10 cellular contexts compared by ENCODE assay signal in the genomic region with DNA sequence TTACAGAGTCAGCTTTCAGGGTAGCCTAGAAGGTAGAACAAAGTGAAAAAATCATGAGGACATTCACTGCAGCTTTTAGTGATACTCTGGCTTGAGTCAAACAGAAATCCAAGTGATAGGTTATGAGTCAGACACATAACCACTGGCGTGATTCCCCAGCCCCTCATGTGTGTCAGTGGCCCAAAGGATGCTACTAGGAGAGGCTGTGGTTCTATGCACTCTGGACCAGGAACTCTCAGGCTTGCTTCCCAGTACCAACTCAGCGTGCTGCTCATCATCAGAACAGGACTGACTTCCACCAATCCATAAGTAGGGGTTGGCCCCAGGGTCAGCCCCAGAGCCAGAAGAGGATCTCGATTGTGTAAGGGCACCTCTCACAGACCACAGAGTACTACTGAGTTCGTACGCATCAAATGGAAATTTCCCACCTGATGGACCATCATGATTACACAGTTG.
DNase-seq lines count a peak whose midpoint lies in the region; ATAC-seq and TF ChIP-seq lines count a peak whose summit lies in the region.
"Had no signal": no experiment of that assay in that cellular context is flagged by ENCODE, and none has a peak within 500 bp of the region (broad histone marks: within the 10 kb centered on the region; RNA-seq: fewer than 3 reads in every experiment).

No MANE protein-coding gene starts in this region.

- no peak overlapping the region for H2AFZ ChIP-seq in osteoblast (ENCODE audit: low read length)

- H3K4me1 ChIP-seq in osteoblast (ENCODE audit: insufficient read depth, low read length) (no peaks in the 10 kb centered on the region), Caco-2 (no peaks in the 10 kb centered on the region)

- no peak overlapping the region for H3K4me3 Mint-ChIP-seq in Caco-2 (ENCODE audit: unreplicated experiment)

- BruUV-seq in Caco-2 (replicated peaks; lab: Mats Ljungman, UMichigan) = no TSS peak

- ATAC-seq in GM18520 (IDR thresholded peaks at IDR 0.05; ENCODE audit: unreplicated experiment) = peak; percentile 60
- peak; percentile 81 for ATAC-seq in GM21737 (IDR thresholded peaks at IDR 0.05; ENCODE audit: unreplicated experiment)

- H3K27me3 Mint-ChIP-seq in Caco-2 (ENCODE audit: insufficient read depth, unreplicated experiment) = no peaks in the 10 kb centered on the region

- peak; percentile 9 for DNase-seq in M059J (ENCODE audit: low read depth)
- DNase-seq in osteoblast (ENCODE audit: insufficient read length, low spot score, missing footprints) = peak; percentile 66
- DNase-seq in HPDE6-E6E7 (ENCODE audit: extremely low spot score) = no peak
- DNase-seq in NOMO-1 treated with dmso at 0.1 percent for 144 hours (lab: John Stamatoyannopoulos, UW; ENCODE audit: unreplicated experiment) = no peak
- no peak for DNase-seq in Caco-2
- DNase-seq in iPS-NIHi7 (ENCODE audit: extremely low spot score) = no peak
- DNase-seq: NCI-H1092, nucleus accumbens had no signal

- H3K4me3 ChIP-seq in osteoblast (ENCODE audit: insufficient read depth, low read length) (no peak overlapping the region), Caco-2 (ENCODE audit: low read depth, low read length) (no peak overlapping the region)

- no peak overlapping the region for H3K27ac ChIP-seq in osteoblast (ENCODE audit: low read depth, low read length)

- H3K36me3 Mint-ChIP-seq in Caco-2 (ENCODE audit: insufficient read depth, unreplicated experiment) = no peaks in the 10 kb centered on the region

- H3K79me2 ChIP-seq in osteoblast (ENCODE audit: insufficient read depth, low read length) = no peaks in the 10 kb centered on the region

- H3K36me3 ChIP-seq in osteoblast (ENCODE audit: insufficient read depth, low read length) (no peaks in the 10 kb centered on the region), Caco-2 (ENCODE audit: control insufficient read depth, insufficient read depth, low read length) (no peaks in the 10 kb centered on the region)

- no peak overlapping the region for H3K4me2 ChIP-seq in osteoblast (ENCODE audit: insufficient read depth, low read length)

- no peak overlapping the region for H3K27ac Mint-ChIP-seq in Caco-2 (ENCODE audit: unreplicated experiment)

- CTCF ChIA-PET in Caco-2 (lab: Charles Lee) = interaction anchor here (0.6 kb wide), 2 partner anchors 39 to 485 kb away, joined by 3 to 4 read pairs; no protein-coding TSS in a partner anchor

- H3K9me3 Mint-ChIP-seq in Caco-2 (ENCODE audit: unreplicated experiment) = no peaks in the 10 kb centered on the region

- no peaks in the 10 kb centered on the region for H3K4me1 Mint-ChIP-seq in Caco-2 (ENCODE audit: low read depth, unreplicated experiment)

- H3K27me3 ChIP-seq in osteoblast (ENCODE audit: insufficient read depth, low read length) (peaks cover 14% of the 10 kb centered on the region), Caco-2 (replicated peaks; ENCODE audit: control insufficient read depth, insufficient read depth, low read length) (no peaks in the 10 kb centered on the region)

- H3K9me3 ChIP-seq in osteoblast (ENCODE audit: low read depth, low read length) (no peaks in the 10 kb centered on the region), Caco-2 (no peaks in the 10 kb centered on the region)

- TF ChIP-seq CTCF in osteoblast (IDR thresholded peaks at IDR 0.05; ENCODE audit: extremely low read depth, low read depth, low read length) (no peak), Caco-2 (IDR thresholded peaks at IDR 0.05; ENCODE audit: insufficient read depth in 1 of 2, low read depth in 1 of 2, low read length in 1 of 2, severe bottlenecking in 1 of 2, unreplicated experiment in 1 of 2) (no peak)

- intact Hi-C loops in Caco-2 (cut with micrococcal nuclease; ENCODE audit: unreplicated experiment) = no loop called here

- H4K20me1 ChIP-seq in osteoblast (ENCODE audit: insufficient read depth, low read length) = no peaks in the 10 kb centered on the region

- POLR2A ChIA-PET in Caco-2 (lab: Charles Lee) = no interaction called here

Comparison
In these comparisons a context has a peak if more than half of its experiments do, and no peak if none do; other contexts are left out.
1. DNase-seq: peak in M059J (single experiment) and osteoblast (single experiment); none in HPDE6-E6E7 (single experiment), NOMO-1 treated with dmso at 0.1 percent for 144 hours (single experiment), Caco-2 (0 of 2) and iPS-NIHi7 (single experiment).